1 cellular context compared by ENCODE assay signal in the genomic region with DNA sequence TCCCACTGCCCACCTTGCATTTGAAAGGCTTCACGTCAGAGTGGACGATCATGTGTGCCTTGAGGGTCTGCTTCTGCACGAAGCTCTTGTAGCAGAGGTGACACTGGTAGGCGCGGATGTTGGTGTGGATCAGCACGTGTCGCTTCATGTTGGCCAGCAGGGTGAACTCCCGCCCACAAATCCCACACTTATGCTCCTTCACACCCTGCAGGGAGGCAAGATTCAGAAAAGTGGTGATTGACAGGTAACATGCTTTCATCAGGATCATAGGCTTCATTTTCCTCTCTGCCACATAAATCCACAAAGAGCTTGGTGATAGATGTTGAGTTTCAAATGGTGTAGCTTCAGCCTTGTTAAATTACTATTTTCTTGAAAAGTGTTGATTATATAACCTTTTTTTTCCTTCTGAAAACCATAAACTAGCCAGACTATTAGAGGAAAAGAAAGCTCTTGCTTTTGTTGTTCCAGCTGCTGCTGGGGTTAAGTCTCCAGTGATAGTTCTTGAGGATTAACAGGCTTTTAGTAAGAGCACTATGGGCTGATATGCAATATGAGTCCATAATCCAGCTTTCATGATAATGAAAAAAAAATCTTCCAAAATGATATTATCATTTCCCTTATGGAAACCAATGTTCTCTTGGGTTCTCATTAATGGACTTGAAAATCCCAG.
A peak's percentile ranks its signal among the peaks of the same experiment; 100 is the strongest.
TF ChIP-seq lines count a peak whose summit lies in the region.

No MANE protein-coding gene starts in this region.

TF ChIP-seq in K562, 482 proteins besides CTCF, POLR2A, EP300 and RAD21 (continued from another document):
- peak; percentile 50; the same call in 1 of the 2 replicates for TF ChIP-seq L3MBTL2 (IDR thresholded peaks at IDR 0.05)
- TF ChIP-seq NR2F6 (CRISPR knock-in tag; IDR thresholded peaks at IDR 0.05), result no peak
- TF ChIP-seq, protein P1, sequence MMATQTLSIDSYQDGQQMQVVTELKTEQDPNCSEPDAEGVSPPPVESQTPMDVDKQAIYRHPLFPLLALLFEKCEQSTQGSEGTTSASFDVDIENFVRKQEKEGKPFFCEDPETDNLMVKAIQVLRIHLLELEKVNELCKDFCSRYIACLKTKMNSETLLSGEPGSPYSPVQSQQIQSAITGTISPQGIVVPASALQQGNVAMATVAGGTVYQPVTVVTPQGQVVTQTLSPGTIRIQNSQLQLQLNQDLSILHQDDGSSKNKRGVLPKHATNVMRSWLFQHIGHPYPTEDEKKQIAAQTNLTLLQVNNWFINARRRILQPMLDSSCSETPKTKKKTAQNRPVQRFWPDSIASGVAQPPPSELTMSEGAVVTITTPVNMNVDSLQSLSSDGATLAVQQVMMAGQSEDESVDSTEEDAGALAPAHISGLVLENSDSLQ (IDR thresholded peaks at IDR 0.05), result peak; percentile 62
- TF ChIP-seq, protein P2, sequence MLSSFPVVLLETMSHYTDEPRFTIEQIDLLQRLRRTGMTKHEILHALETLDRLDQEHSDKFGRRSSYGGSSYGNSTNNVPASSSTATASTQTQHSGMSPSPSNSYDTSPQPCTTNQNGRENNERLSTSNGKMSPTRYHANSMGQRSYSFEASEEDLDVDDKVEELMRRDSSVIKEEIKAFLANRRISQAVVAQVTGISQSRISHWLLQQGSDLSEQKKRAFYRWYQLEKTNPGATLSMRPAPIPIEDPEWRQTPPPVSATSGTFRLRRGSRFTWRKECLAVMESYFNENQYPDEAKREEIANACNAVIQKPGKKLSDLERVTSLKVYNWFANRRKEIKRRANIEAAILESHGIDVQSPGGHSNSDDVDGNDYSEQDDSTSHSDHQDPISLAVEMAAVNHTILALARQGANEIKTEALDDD (IDR thresholded peaks at IDR 0.05), result no peak
- no peak for TF ChIP-seq NFIX (CRISPR knock-in tag; IDR thresholded peaks at IDR 0.05; ENCODE audit: low read depth)
- TF ChIP-seq ZNF77 (CRISPR knock-in tag; IDR thresholded peaks at IDR 0.05), result no peak
- TF ChIP-seq, protein P3, sequence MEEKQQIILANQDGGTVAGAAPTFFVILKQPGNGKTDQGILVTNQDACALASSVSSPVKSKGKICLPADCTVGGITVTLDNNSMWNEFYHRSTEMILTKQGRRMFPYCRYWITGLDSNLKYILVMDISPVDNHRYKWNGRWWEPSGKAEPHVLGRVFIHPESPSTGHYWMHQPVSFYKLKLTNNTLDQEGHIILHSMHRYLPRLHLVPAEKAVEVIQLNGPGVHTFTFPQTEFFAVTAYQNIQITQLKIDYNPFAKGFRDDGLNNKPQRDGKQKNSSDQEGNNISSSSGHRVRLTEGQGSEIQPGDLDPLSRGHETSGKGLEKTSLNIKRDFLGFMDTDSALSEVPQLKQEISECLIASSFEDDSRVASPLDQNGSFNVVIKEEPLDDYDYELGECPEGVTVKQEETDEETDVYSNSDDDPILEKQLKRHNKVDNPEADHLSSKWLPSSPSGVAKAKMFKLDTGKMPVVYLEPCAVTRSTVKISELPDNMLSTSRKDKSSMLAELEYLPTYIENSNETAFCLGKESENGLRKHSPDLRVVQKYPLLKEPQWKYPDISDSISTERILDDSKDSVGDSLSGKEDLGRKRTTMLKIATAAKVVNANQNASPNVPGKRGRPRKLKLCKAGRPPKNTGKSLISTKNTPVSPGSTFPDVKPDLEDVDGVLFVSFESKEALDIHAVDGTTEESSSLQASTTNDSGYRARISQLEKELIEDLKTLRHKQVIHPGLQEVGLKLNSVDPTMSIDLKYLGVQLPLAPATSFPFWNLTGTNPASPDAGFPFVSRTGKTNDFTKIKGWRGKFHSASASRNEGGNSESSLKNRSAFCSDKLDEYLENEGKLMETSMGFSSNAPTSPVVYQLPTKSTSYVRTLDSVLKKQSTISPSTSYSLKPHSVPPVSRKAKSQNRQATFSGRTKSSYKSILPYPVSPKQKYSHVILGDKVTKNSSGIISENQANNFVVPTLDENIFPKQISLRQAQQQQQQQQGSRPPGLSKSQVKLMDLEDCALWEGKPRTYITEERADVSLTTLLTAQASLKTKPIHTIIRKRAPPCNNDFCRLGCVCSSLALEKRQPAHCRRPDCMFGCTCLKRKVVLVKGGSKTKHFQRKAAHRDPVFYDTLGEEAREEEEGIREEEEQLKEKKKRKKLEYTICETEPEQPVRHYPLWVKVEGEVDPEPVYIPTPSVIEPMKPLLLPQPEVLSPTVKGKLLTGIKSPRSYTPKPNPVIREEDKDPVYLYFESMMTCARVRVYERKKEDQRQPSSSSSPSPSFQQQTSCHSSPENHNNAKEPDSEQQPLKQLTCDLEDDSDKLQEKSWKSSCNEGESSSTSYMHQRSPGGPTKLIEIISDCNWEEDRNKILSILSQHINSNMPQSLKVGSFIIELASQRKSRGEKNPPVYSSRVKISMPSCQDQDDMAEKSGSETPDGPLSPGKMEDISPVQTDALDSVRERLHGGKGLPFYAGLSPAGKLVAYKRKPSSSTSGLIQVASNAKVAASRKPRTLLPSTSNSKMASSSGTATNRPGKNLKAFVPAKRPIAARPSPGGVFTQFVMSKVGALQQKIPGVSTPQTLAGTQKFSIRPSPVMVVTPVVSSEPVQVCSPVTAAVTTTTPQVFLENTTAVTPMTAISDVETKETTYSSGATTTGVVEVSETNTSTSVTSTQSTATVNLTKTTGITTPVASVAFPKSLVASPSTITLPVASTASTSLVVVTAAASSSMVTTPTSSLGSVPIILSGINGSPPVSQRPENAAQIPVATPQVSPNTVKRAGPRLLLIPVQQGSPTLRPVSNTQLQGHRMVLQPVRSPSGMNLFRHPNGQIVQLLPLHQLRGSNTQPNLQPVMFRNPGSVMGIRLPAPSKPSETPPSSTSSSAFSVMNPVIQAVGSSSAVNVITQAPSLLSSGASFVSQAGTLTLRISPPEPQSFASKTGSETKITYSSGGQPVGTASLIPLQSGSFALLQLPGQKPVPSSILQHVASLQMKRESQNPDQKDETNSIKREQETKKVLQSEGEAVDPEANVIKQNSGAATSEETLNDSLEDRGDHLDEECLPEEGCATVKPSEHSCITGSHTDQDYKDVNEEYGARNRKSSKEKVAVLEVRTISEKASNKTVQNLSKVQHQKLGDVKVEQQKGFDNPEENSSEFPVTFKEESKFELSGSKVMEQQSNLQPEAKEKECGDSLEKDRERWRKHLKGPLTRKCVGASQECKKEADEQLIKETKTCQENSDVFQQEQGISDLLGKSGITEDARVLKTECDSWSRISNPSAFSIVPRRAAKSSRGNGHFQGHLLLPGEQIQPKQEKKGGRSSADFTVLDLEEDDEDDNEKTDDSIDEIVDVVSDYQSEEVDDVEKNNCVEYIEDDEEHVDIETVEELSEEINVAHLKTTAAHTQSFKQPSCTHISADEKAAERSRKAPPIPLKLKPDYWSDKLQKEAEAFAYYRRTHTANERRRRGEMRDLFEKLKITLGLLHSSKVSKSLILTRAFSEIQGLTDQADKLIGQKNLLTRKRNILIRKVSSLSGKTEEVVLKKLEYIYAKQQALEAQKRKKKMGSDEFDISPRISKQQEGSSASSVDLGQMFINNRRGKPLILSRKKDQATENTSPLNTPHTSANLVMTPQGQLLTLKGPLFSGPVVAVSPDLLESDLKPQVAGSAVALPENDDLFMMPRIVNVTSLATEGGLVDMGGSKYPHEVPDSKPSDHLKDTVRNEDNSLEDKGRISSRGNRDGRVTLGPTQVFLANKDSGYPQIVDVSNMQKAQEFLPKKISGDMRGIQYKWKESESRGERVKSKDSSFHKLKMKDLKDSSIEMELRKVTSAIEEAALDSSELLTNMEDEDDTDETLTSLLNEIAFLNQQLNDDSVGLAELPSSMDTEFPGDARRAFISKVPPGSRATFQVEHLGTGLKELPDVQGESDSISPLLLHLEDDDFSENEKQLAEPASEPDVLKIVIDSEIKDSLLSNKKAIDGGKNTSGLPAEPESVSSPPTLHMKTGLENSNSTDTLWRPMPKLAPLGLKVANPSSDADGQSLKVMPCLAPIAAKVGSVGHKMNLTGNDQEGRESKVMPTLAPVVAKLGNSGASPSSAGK (IDR thresholded peaks at IDR 0.05), result peak; percentile 58
- TF ChIP-seq DMBX1 (CRISPR knock-in tag; IDR thresholded peaks at IDR 0.05; ENCODE audit: borderline replicate concordance), result no peak
- no peak for TF ChIP-seq HNRNPLL (IDR thresholded peaks at IDR 0.05; ENCODE audit: low read depth, low read length, poor library complexity, severe bottlenecking)
- TF ChIP-seq RBM14 (IDR thresholded peaks at IDR 0.05; ENCODE audit: borderline replicate concordance, insufficient read depth, low read depth, low read length), result no peak
- TF ChIP-seq, protein P4, sequence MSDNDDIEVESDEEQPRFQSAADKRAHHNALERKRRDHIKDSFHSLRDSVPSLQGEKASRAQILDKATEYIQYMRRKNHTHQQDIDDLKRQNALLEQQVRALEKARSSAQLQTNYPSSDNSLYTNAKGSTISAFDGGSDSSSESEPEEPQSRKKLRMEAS (CRISPR knock-in tag; IDR thresholded peaks at IDR 0.05), result peak; percentile 44; the same call in 1 of the 2 replicates
